Comparison of ENCODE assay signal across 11 cellular contexts in the genomic region with DNA sequence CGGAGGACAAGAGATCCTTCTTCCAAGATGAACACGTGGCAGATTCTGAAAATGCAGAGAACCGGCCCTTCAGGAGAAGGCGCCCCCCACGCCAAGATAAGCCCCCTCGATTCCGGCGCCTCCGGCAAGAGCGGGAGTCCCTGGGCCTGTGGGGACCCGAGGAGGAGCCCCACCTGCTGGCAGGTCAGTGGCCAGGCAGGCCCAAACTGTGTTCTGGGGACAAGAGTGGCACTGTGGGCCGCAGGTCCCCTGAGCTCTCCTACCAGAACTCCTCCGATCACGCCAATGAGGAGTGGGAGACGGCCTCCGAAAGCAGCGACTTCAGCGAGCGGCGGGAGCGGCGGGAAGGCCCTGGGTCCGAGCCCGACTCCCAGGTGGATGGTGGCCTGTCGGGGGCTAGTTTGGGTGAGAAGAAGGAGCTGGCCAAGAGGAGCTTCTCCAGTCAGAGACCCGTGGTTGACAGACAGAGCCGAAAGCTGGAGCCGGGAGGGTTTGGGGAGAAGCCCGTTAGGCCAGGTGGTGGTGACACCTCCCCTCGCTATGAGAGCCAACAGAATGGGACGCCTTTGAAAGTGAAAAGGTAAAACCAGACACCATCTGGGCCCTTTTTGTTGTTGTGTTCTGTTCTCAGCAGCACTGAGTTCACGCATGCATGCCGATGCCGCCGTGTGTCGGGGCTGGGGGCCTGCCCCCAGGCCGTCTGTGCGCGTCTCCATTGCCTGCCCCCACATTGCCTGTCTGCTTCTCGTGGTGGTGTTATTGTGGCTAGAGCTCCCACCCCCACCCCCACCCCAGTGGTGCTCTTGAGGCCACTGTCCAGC. TPM values are rescaled to one million over a fixed set of nuclear protein-coding genes. Genes with fewer than 3 reads are reported as not detected.
A peak's percentile ranks its signal among the peaks of the same experiment; 100 is the strongest.
DNase-seq lines count a peak whose midpoint lies in the region; ATAC-seq and TF ChIP-seq lines count a peak whose summit lies in the region.
"Had no signal": no experiment of that assay in that cellular context is flagged by ENCODE, and none has a peak within 500 bp of the region (broad histone marks: within the 10 kb centered on the region; RNA-seq: fewer than 3 reads in every experiment).

No MANE protein-coding gene starts in this region.

- peak overlapping the region in 2 of 9 donors; percentile 20 to 32 for H3K27ac Mint-ChIP-seq in naive thymus-derived CD4-positive, alpha-beta T cell
- H3K27ac Mint-ChIP-seq: activated naive CD8-positive, alpha-beta T cell treated with anti-CD3 and anti-CD28 coated beads, Interleukin-2, amount 50 U/mL, for 24 hours had no signal

- no peak for DNase-seq in AG09319 (ENCODE audit: extremely low read depth, low read depth)
- DNase-seq in cerebellar cortex (ENCODE audit: low spot score), result peak; percentile 69
- DNase-seq in left lung, result peak in 1 of 2 donors; percentile 67
- DNase-seq in LoVo (ENCODE audit: low spot score), result no peak
- no peak for DNase-seq in T-helper 9 cell
- no peak for DNase-seq in germinal center (ENCODE audit: low spot score)
- no peak for DNase-seq in naive thymus-derived CD4-positive, alpha-beta T cell
- DNase-seq: activated naive CD8-positive, alpha-beta T cell treated with anti-CD3 and anti-CD28 coated beads, Interleukin-2, amount 50 U/mL, for 24 hours; NCI-H345 had no signal

- peaks cover 1 to 8% (median 4%) of the 10 kb centered on the region in 7 donors for H3K4me1 Mint-ChIP-seq in naive thymus-derived CD4-positive, alpha-beta T cell
- H3K4me1 Mint-ChIP-seq: activated naive CD8-positive, alpha-beta T cell treated with anti-CD3 and anti-CD28 coated beads, Interleukin-2, amount 50 U/mL, for 24 hours had no signal

- POLR2A ChIA-PET in naive thymus-derived CD4-positive, alpha-beta T cell (lab: Charles Lee), result no interaction called here

- H3K36me3 ChIP-seq in HUES6 (ENCODE audit: control insufficient read depth, insufficient read depth, low read length), result peaks cover 96% of the 10 kb centered on the region
- H3K36me3 ChIP-seq in left lung, result peaks cover 0 to 100% of the 10 kb centered on the region in 2 donors
- H3K36me3 ChIP-seq in naive thymus-derived CD4-positive, alpha-beta T cell (ENCODE audit: control insufficient read depth in 2 of 3, insufficient read depth in 3 of 3, low read length in 3 of 3), result peaks cover 19 to 94% (median 54%) of the 10 kb centered on the region in 3 experiments
- H3K36me3 ChIP-seq: ovary had no signal

- H3K4me1 ChIP-seq in HUES6 (ENCODE audit: control insufficient read depth, insufficient read depth, low read length) (no peaks in the 10 kb centered on the region), left lung (no peaks in the 10 kb centered on the region)
- no peaks in the 10 kb centered on the region for H3K4me1 ChIP-seq in naive thymus-derived CD4-positive, alpha-beta T cell (ENCODE audit: control insufficient read depth in 2 of 2, insufficient read depth in 2 of 2, low read length in 2 of 2)

- peak; percentile 38 for TF ChIP-seq CTCF in AG09319 (IDR thresholded peaks at IDR 0.05; ENCODE audit: low read depth, low read length)
- peak in 1 of 2 donors; percentile 20 for TF ChIP-seq CTCF in left lung (IDR thresholded peaks at IDR 0.05)

- intact Hi-C loops in left lung (cut with DNase I), result loop anchor here in 1 of 2 donors (10.0 kb wide), 1 partner anchor 131 kb away; no protein-coding TSS in a partner anchor
- intact Hi-C loops in naive thymus-derived CD4-positive, alpha-beta T cell (cut with micrococcal nuclease), result loop anchor here in 1 of 2 donors (5.0 kb wide), 1 partner anchor 79 kb away; no protein-coding TSS in a partner anchor

- H3K4me3 ChIP-seq in HUES6 (ENCODE audit: low read depth, low read length) (no peak overlapping the region), left lung (no peak overlapping the region)
- H3K4me3 ChIP-seq in naive thymus-derived CD4-positive, alpha-beta T cell (ENCODE audit: low read length), result no peak overlapping the region
- H3K4me3 ChIP-seq: ovary had no signal

- H3K9me3 Mint-ChIP-seq in naive thymus-derived CD4-positive, alpha-beta T cell, result no peaks in the 10 kb centered on the region
- H3K9me3 Mint-ChIP-seq: activated naive CD8-positive, alpha-beta T cell treated with anti-CD3 and anti-CD28 coated beads, Interleukin-2, amount 50 U/mL, for 24 hours had no signal

- H3K9me3 ChIP-seq in HUES6 (ENCODE audit: control insufficient read depth, insufficient read depth, low read depth, low read length) (no peaks in the 10 kb centered on the region), left lung (no peaks in the 10 kb centered on the region)
- no peaks in the 10 kb centered on the region for H3K9me3 ChIP-seq in naive thymus-derived CD4-positive, alpha-beta T cell (ENCODE audit: control insufficient read depth in 2 of 3, low read length in 3 of 3)
- H3K9me3 ChIP-seq: ovary had no signal

- H3K9ac ChIP-seq in HUES6 (ENCODE audit: low read length), result no peak overlapping the region

- ATAC-seq in left lung, result peak; percentile 30
- no peak for ATAC-seq in naive thymus-derived CD4-positive, alpha-beta T cell
- ATAC-seq: activated naive CD8-positive, alpha-beta T cell treated with anti-CD3 and anti-CD28 coated beads, Interleukin-2, amount 50 U/mL, for 24 hours had no signal

- peaks cover 11 to 48% (median 30%) of the 10 kb centered on the region in 5 donors for H3K36me3 Mint-ChIP-seq in naive thymus-derived CD4-positive, alpha-beta T cell

- no peaks in the 10 kb centered on the region for H3K27me3 ChIP-seq in HUES6 (ENCODE audit: control insufficient read depth, insufficient read depth, low read length)
- H3K27me3 ChIP-seq in left lung, result no peaks in the 10 kb centered on the region
- no peaks in the 10 kb centered on the region for H3K27me3 ChIP-seq in naive thymus-derived CD4-positive, alpha-beta T cell (ENCODE audit: control insufficient read depth in 2 of 2, insufficient read depth in 2 of 2, low read length in 2 of 2)
- H3K27me3 ChIP-seq: ovary had no signal

- no peak overlapping the region for H3K4me3 Mint-ChIP-seq in naive thymus-derived CD4-positive, alpha-beta T cell
- H3K4me3 Mint-ChIP-seq: activated naive CD8-positive, alpha-beta T cell treated with anti-CD3 and anti-CD28 coated beads, Interleukin-2, amount 50 U/mL, for 24 hours had no signal

- H3K27ac ChIP-seq in HUES6 (ENCODE audit: low read depth, low read length) (0 out of 2 replicates have a peak overlapping the region, but pooled peaks have one; percentile 10), left lung (no peak overlapping the region)
- no peak overlapping the region for H3K27ac ChIP-seq in naive thymus-derived CD4-positive, alpha-beta T cell (ENCODE audit: low read depth, low read length)
- H3K27ac ChIP-seq: ovary had no signal

- CTCF ChIA-PET in naive thymus-derived CD4-positive, alpha-beta T cell (lab: Charles Lee), result interaction anchor here (0.6 to 6.1 kb wide), 2 partner anchors 8 to 127 kb away, joined by 3 to 45 read pairs; no protein-coding TSS in a partner anchor

- no peaks in the 10 kb centered on the region for H3K27me3 Mint-ChIP-seq in naive thymus-derived CD4-positive, alpha-beta T cell
- H3K27me3 Mint-ChIP-seq: activated naive CD8-positive, alpha-beta T cell treated with anti-CD3 and anti-CD28 coated beads, Interleukin-2, amount 50 U/mL, for 24 hours had no signal

RNA-seq across cellular contexts. Expression of a gene that starts 26.6 kb away (rescaled TPM):
- 10 to 100 TPM; 20.3 to 32.6 TPM for total RNA-seq in left lung
- 10 to 100 TPM; 40.0 to 55.8 (median 47.7) TPM for total RNA-seq in naive thymus-derived CD4-positive, alpha-beta T cell
- 10 to 100 TPM; 13.3 to 15.1 TPM for polyA plus RNA-seq in naive thymus-derived CD4-positive, alpha-beta T cell

RNA-seq across cellular contexts. Expression of a gene that starts 54.9 kb away (rescaled TPM):
- total RNA-seq in left lung, result 10 to 100 TPM; 24.2 to 25.9 TPM
- 10 to 100 TPM; 21.8 to 40.1 (median 29.3) TPM for total RNA-seq in naive thymus-derived CD4-positive, alpha-beta T cell
- polyA plus RNA-seq in naive thymus-derived CD4-positive, alpha-beta T cell, result 10 to 100 TPM; 21.2 to 32.8 TPM
